ENCODE assay signal across 32 cellular contexts in genomic region chr10:57221674-57222073, GRCh38.
"Had no signal": no experiment of that assay in that cellular context is flagged by ENCODE, and none has a peak within 500 bp of the region (broad histone marks: within the 10 kb centered on the region; RNA-seq: fewer than 3 reads in every experiment).

No MANE protein-coding gene starts in this region.

- H3K36me3 ChIP-seq: breast epithelium, esophagus squamous epithelium, left ventricle myocardium inferior, neutrophil, ovary, right lobe of liver, transverse colon, WERI-Rb-1 had no signal

- H3K27me3 Mint-ChIP-seq: activated CD4-positive, alpha-beta memory T cell treated with anti-CD3 and anti-CD28 coated beads, Interleukin-2, amount 10 ng/mL, durations not matched to agents 7 days and 5 days; activated CD4-positive, alpha-beta T cell treated with anti-CD3 and anti-CD28 coated beads, Interleukin-2, amount 10 ng/mL, durations not matched to agents 7 days and 5 days; activated naive CD8-positive, alpha-beta T cell treated with anti-CD3 and anti-CD28 coated beads, Interleukin-2, amount 50 U/mL, for 24 hours; activated T-helper 17 cell treated with anti-CD3 and anti-CD28 coated beads, Interleukin-2, amount 50 U/mL, for 72 hours; central memory CD8-positive, alpha-beta T cell; progenitor cell of endocrine pancreas had no signal

- H3K27ac ChIP-seq: breast epithelium, epithelial cell of prostate, esophagus squamous epithelium, left ventricle myocardium inferior, neutrophil, ovary, right lobe of liver, testis, transverse colon, WERI-Rb-1 had no signal

- H3K36me3 Mint-ChIP-seq: natural killer cell had no signal

- H3K4me1 ChIP-seq: breast epithelium, esophagus squamous epithelium, left ventricle myocardium inferior, right lobe of liver, testis, transverse colon had no signal

- H3K4me1 Mint-ChIP-seq: activated CD4-positive, alpha-beta memory T cell treated with anti-CD3 and anti-CD28 coated beads, Interleukin-2, amount 10 ng/mL, durations not matched to agents 7 days and 5 days; activated CD4-positive, alpha-beta T cell treated with anti-CD3 and anti-CD28 coated beads, Interleukin-2, amount 10 ng/mL, durations not matched to agents 7 days and 5 days; activated naive CD8-positive, alpha-beta T cell treated with anti-CD3 and anti-CD28 coated beads, Interleukin-2, amount 50 U/mL, for 24 hours; activated T-helper 17 cell treated with anti-CD3 and anti-CD28 coated beads, Interleukin-2, amount 50 U/mL, for 72 hours; central memory CD8-positive, alpha-beta T cell; natural killer cell had no signal

- H3K27me3 ChIP-seq: breast epithelium, esophagus squamous epithelium, neutrophil, ovary, right lobe of liver, testis, transverse colon had no signal

- H3K4me3 ChIP-seq: breast epithelium, esophagus squamous epithelium, left ventricle myocardium inferior, lung, ovary, right lobe of liver, testis, transverse colon had no signal

- H3K4me3 Mint-ChIP-seq: activated CD4-positive, alpha-beta memory T cell treated with anti-CD3 and anti-CD28 coated beads, Interleukin-2, amount 10 ng/mL, durations not matched to agents 7 days and 5 days; activated CD4-positive, alpha-beta T cell treated with anti-CD3 and anti-CD28 coated beads, Interleukin-2, amount 10 ng/mL, durations not matched to agents 7 days and 5 days; activated naive CD8-positive, alpha-beta T cell treated with anti-CD3 and anti-CD28 coated beads, Interleukin-2, amount 50 U/mL, for 24 hours; activated T-cell treated with anti-CD3 and anti-CD28 coated beads, Interleukin-2, amount 50 U/mL, for 4 hours; activated T-helper 17 cell treated with anti-CD3 and anti-CD28 coated beads, Interleukin-2, amount 50 U/mL, for 72 hours; central memory CD8-positive, alpha-beta T cell; natural killer cell; T-helper 1 cell treated with Interleukin-12 subunit alpha and Interleukin-12 subunit beta and Interleukin-4 antibody, amounts not matched to agents 30 μg/mL and 1 μg/mL, for 36 hours had no signal

- ATAC-seq: activated naive CD8-positive, alpha-beta T cell treated with anti-CD3 and anti-CD28 coated beads, Interleukin-2, amount 50 U/mL, for 24 hours; activated T-cell treated with anti-CD3 and anti-CD28 coated beads, Interleukin-2, amount 50 U/mL, for 4 hours; activated T-helper 17 cell treated with anti-CD3 and anti-CD28 coated beads, Interleukin-2, amount 50 U/mL, for 72 hours; natural killer cell; right lobe of liver; stimulated activated naive CD8-positive, alpha-beta T cell treated with anti-CD3 and anti-CD28 coated beads, Interleukin-15, Interleukin-2, amounts not matched to agents 100 U/mL and 50 U/mL, for 24 hours had no signal

- H3K27ac Mint-ChIP-seq: activated CD4-positive, alpha-beta memory T cell treated with anti-CD3 and anti-CD28 coated beads, Interleukin-2, amount 10 ng/mL, durations not matched to agents 7 days and 5 days; activated CD4-positive, alpha-beta T cell treated with anti-CD3 and anti-CD28 coated beads, Interleukin-2, amount 10 ng/mL, durations not matched to agents 7 days and 5 days; activated naive CD8-positive, alpha-beta T cell treated with anti-CD3 and anti-CD28 coated beads, Interleukin-2, amount 50 U/mL, for 24 hours; activated T-helper 17 cell treated with anti-CD3 and anti-CD28 coated beads, Interleukin-2, amount 50 U/mL, for 72 hours; natural killer cell; progenitor cell of endocrine pancreas; T-helper 1 cell treated with Interleukin-12 subunit alpha and Interleukin-12 subunit beta and Interleukin-4 antibody, amounts not matched to agents 30 μg/mL and 1 μg/mL, for 36 hours had no signal

- H3K9me3 ChIP-seq: breast epithelium, esophagus squamous epithelium, left ventricle myocardium inferior, neutrophil, ovary, right lobe of liver, testis, transverse colon had no signal

- H3K9me3 Mint-ChIP-seq: activated CD4-positive, alpha-beta memory T cell treated with anti-CD3 and anti-CD28 coated beads, Interleukin-2, amount 10 ng/mL, durations not matched to agents 7 days and 5 days; activated CD4-positive, alpha-beta T cell treated with anti-CD3 and anti-CD28 coated beads, Interleukin-2, amount 10 ng/mL, durations not matched to agents 7 days and 5 days had no signal

- DNase-seq: activated CD4-positive, alpha-beta memory T cell treated with anti-CD3 and anti-CD28 coated beads, Interleukin-2, amount 10 ng/mL, durations not matched to agents 7 days and 5 days; activated CD4-positive, alpha-beta T cell treated with anti-CD3 and anti-CD28 coated beads for 1 hour; activated CD4-positive, alpha-beta T cell treated with anti-CD3 and anti-CD28 coated beads, Interleukin-2, amount 10 ng/mL, durations not matched to agents 7 days and 5 days; activated gamma-delta T cell treated with Interleukin-2 at 50 U/mL for 16 hours; activated naive CD4-positive, alpha-beta T cell treated with anti-CD3 and anti-CD28 coated beads, Interleukin-2, amount 50 U/mL, for 16 hours; activated naive CD8-positive, alpha-beta T cell treated with anti-CD3 and anti-CD28 coated beads, Interleukin-2, amount 50 U/mL, for 24 hours; activated T-cell treated with anti-CD3 and anti-CD28 coated beads, Interleukin-2, amount 50 U/mL, for 4 hours; amygdala; dermis blood vessel endothelial cell; effector CD4-positive, alpha-beta T cell; esophagus squamous epithelium; foreskin melanocyte; glutamatergic neuron; left ventricle myocardium inferior; mesendoderm; natural killer cell; ovary; right lobe of liver; stimulated activated CD4-positive, alpha-beta T cell treated with anti-CD3 and anti-CD28 coated beads, Interleukin-2, amount 100 ng/mL, for 48 hours; stimulated activated naive CD8-positive, alpha-beta T cell treated with anti-CD3 and anti-CD28 coated beads, Interleukin-15, Interleukin-2, amounts not matched to agents 100 U/mL and 50 U/mL, for 24 hours; T-helper 9 cell; testis; transverse colon; WERI-Rb-1 had no signal
